In genomic region chr12:19981944-19982343, GRCh38 we compare ENCODE assay signal across 37 cellular contexts.
"Had no signal": no experiment of that assay in that cellular context is flagged by ENCODE, and none has a peak within 500 bp of the region (broad histone marks: within the 10 kb centered on the region; RNA-seq: fewer than 3 reads in every experiment).

No MANE protein-coding gene starts in this region.

- DNase-seq: activated B cell treated with CpG ODN at 0.5 μM for 24 hours; activated CD4-positive, alpha-beta memory T cell treated with anti-CD3 and anti-CD28 coated beads for 36 hours; activated CD4-positive, alpha-beta T cell treated with anti-CD3 and anti-CD28 coated beads for 4 hours; activated CD4-positive, alpha-beta T cell treated with anti-CD3 and anti-CD28 coated beads, Interleukin-2, amount 10 ng/mL, durations not matched to agents 24 days and 14 days; activated CD4-positive, alpha-beta T cell treated with anti-CD3 and anti-CD28 coated beads, Interleukin-2, amount 50 U/mL, for 1 hour; activated CD4-positive, alpha-beta T cell treated with anti-CD3 and anti-CD28 coated beads, Interleukin-2, amount 50 U/mL, for 4 hours; activated CD4-positive, CD25-positive, alpha-beta regulatory T cell treated with anti-CD3 and anti-CD28 coated beads, Interleukin-2, amount 50 U/mL, for 72 hours; activated CD8-positive, alpha-beta memory T cell treated with anti-CD3 and anti-CD28 coated beads, Interleukin-2, amount 50 U/mL, for 4 hours; activated CD8-positive, alpha-beta T cell treated with anti-CD3 and anti-CD28 coated beads for 36 hours; activated effector memory CD4-positive, alpha-beta T cell treated with anti-CD3 and anti-CD28 coated beads, Interleukin-2, amount 50 U/mL, for 16 hours; activated gamma-delta T cell treated with Interleukin-2 at 50 U/mL for 16 hours; activated naive CD4-positive, alpha-beta T cell; activated naive CD4-positive, alpha-beta T cell treated with anti-CD3 and anti-CD28 coated beads for 36 hours; activated naive CD4-positive, alpha-beta T cell treated with anti-CD3 and anti-CD28 coated beads, Interleukin-2, amount 50 U/mL, for 16 hours; activated naive CD8-positive, alpha-beta T cell treated with anti-CD3 and anti-CD28 coated beads for 36 hours; activated T-cell treated with anti-CD3 and anti-CD28 coated beads for 4 hours; activated T-cell treated with anti-CD3 and anti-CD28 coated beads, Interleukin-2, amount 50 U/mL, for 1 hour; activated T-cell treated with anti-CD3 and anti-CD28 coated beads, Interleukin-2, amount 50 U/mL, for 4 hours; activated T-cell treated with anti-CD3 and anti-CD28 coated beads, Interleukin-2, amount 50 U/mL, for 72 hours; adrenal gland; amniotic stem cell; aorta; body of pancreas; brain microvascular endothelial cell; caudate nucleus; cerebellar nuclear complex; T-helper 2 cell; T-helper 9 cell had no signal

- H3K9me3 Mint-ChIP-seq: activated CD4-positive, alpha-beta memory T cell treated with anti-CD3 and anti-CD28 coated beads for 36 hours; activated CD4-positive, alpha-beta T cell treated with anti-CD3 and anti-CD28 coated beads, Interleukin-2, amount 10 ng/mL, durations not matched to agents 24 days and 14 days; activated CD8-positive, alpha-beta T cell treated with anti-CD3 and anti-CD28 coated beads for 36 hours; activated naive CD8-positive, alpha-beta T cell treated with anti-CD3 and anti-CD28 coated beads for 36 hours; activated T-cell treated with anti-CD3 and anti-CD28 coated beads, Interleukin-2, amount 50 U/mL, for 4 hours; activated T-helper 17 cell treated with anti-CD3 and anti-CD28 coated beads, Interleukin-2, amount 50 U/mL, for 72 hours; central memory CD8-positive, alpha-beta T cell; T-helper 2 cell treated with Interferon-gamma antibody and Interleukin-4, amounts not matched to agents 5 μg/mL and 100 μg/mL, for 36 hours had no signal

- H3K4me1 Mint-ChIP-seq: activated B cell treated with CpG ODN at 0.5 μM for 24 hours; activated CD4-positive, alpha-beta T cell treated with anti-CD3 and anti-CD28 coated beads, Interleukin-2, amount 10 ng/mL, durations not matched to agents 24 days and 14 days; activated T-helper 17 cell treated with anti-CD3 and anti-CD28 coated beads, Interleukin-2, amount 50 U/mL, for 72 hours; central memory CD8-positive, alpha-beta T cell had no signal

- H3K4me1 ChIP-seq: adrenal gland, body of pancreas had no signal

- H3K4me3 ChIP-seq: adrenal gland, body of pancreas, cardiac muscle cell had no signal

- ATAC-seq: activated CD8-positive, alpha-beta T cell treated with anti-CD3 and anti-CD28 coated beads for 36 hours; activated naive CD4-positive, alpha-beta T cell treated with anti-CD3 and anti-CD28 coated beads, Interleukin-2, amount 50 U/mL, for 72 hours; activated T-cell treated with anti-CD3 and anti-CD28 coated beads, Interleukin-2, amount 50 U/mL, for 4 hours; activated T-cell treated with anti-CD3 and anti-CD28 coated beads, Interleukin-2, amount 50 U/mL, for 72 hours; activated T-helper 17 cell treated with anti-CD3 and anti-CD28 coated beads, Interleukin-2, amount 50 U/mL, for 72 hours; body of pancreas had no signal

- H3K36me3 Mint-ChIP-seq: activated CD4-positive, alpha-beta memory T cell treated with anti-CD3 and anti-CD28 coated beads for 36 hours; activated naive CD4-positive, alpha-beta T cell treated with anti-CD3 and anti-CD28 coated beads, Interleukin-2, amount 50 U/mL, for 72 hours; activated naive CD8-positive, alpha-beta T cell treated with anti-CD3 and anti-CD28 coated beads for 36 hours had no signal

- H3K4me3 Mint-ChIP-seq: activated B cell treated with CpG ODN at 0.5 μM for 24 hours; activated CD4-positive, alpha-beta memory T cell treated with anti-CD3 and anti-CD28 coated beads for 36 hours; activated CD4-positive, alpha-beta T cell treated with anti-CD3 and anti-CD28 coated beads, Interleukin-2, amount 10 ng/mL, durations not matched to agents 24 days and 14 days; activated CD8-positive, alpha-beta T cell treated with anti-CD3 and anti-CD28 coated beads for 36 hours; activated naive CD4-positive, alpha-beta T cell treated with anti-CD3 and anti-CD28 coated beads for 36 hours; activated naive CD8-positive, alpha-beta T cell treated with anti-CD3 and anti-CD28 coated beads for 36 hours; activated T-cell treated with anti-CD3 and anti-CD28 coated beads, Interleukin-2, amount 50 U/mL, for 4 hours; activated T-cell treated with anti-CD3 and anti-CD28 coated beads, Interleukin-2, amount 50 U/mL, for 72 hours; activated T-helper 1 cell treated with anti-CD3 and anti-CD28 coated beads, Interleukin-12 subunit alpha, Interleukin-12 subunit beta, Interleukin-2, Interleukin-4 antibody, amounts not matched to agents 30 ng/mL and 10 ng/mL and 1 ng/mL, durations not matched to agents 14 hours and 24 hours and 36 hours; activated T-helper 17 cell treated with anti-CD3 and anti-CD28 coated beads, Interleukin-2, amount 50 U/mL, for 72 hours; central memory CD8-positive, alpha-beta T cell; T-helper 2 cell treated with Interferon-gamma antibody and Interleukin-4, amounts not matched to agents 5 μg/mL and 100 μg/mL, for 36 hours had no signal

- H3K27ac Mint-ChIP-seq: activated B cell treated with CpG ODN at 0.5 μM for 24 hours; activated CD4-positive, alpha-beta memory T cell treated with anti-CD3 and anti-CD28 coated beads for 36 hours; activated CD4-positive, alpha-beta T cell treated with anti-CD3 and anti-CD28 coated beads, Interleukin-2, amount 10 ng/mL, durations not matched to agents 24 days and 14 days; activated CD8-positive, alpha-beta T cell treated with anti-CD3 and anti-CD28 coated beads for 36 hours; activated naive CD4-positive, alpha-beta T cell treated with anti-CD3 and anti-CD28 coated beads for 36 hours; activated naive CD4-positive, alpha-beta T cell treated with anti-CD3 and anti-CD28 coated beads, Interleukin-2, amount 50 U/mL, for 72 hours; activated naive CD8-positive, alpha-beta T cell treated with anti-CD3 and anti-CD28 coated beads for 36 hours; activated T-cell treated with anti-CD3 and anti-CD28 coated beads, Interleukin-2, amount 50 U/mL, for 72 hours; activated T-helper 1 cell treated with anti-CD3 and anti-CD28 coated beads, Interleukin-12 subunit alpha, Interleukin-12 subunit beta, Interleukin-2, Interleukin-4 antibody, amounts not matched to agents 30 ng/mL and 10 ng/mL and 1 ng/mL, durations not matched to agents 14 hours and 24 hours and 36 hours; activated T-helper 17 cell treated with anti-CD3 and anti-CD28 coated beads, Interleukin-2, amount 50 U/mL, for 72 hours; T-helper 2 cell treated with Interferon-gamma antibody and Interleukin-4, amounts not matched to agents 5 μg/mL and 100 μg/mL, for 36 hours had no signal

- H3K27me3 Mint-ChIP-seq: activated B cell treated with CpG ODN at 0.5 μM for 24 hours; activated CD4-positive, alpha-beta memory T cell treated with anti-CD3 and anti-CD28 coated beads for 36 hours; activated CD4-positive, alpha-beta T cell treated with anti-CD3 and anti-CD28 coated beads, Interleukin-2, amount 10 ng/mL, durations not matched to agents 24 days and 14 days; activated CD8-positive, alpha-beta T cell treated with anti-CD3 and anti-CD28 coated beads for 36 hours; activated naive CD8-positive, alpha-beta T cell treated with anti-CD3 and anti-CD28 coated beads for 36 hours; activated T-helper 17 cell treated with anti-CD3 and anti-CD28 coated beads, Interleukin-2, amount 50 U/mL, for 72 hours; central memory CD8-positive, alpha-beta T cell had no signal

- H3K9me3 ChIP-seq: adrenal gland, body of pancreas had no signal

- H3K27ac ChIP-seq: adrenal gland, body of pancreas, brain microvascular endothelial cell, cardiac muscle cell had no signal

- FAIRE-seq: astrocyte, bronchial epithelial cell, TTC549 had no signal

- H3K36me3 ChIP-seq: adrenal gland, brain microvascular endothelial cell, cardiac muscle cell had no signal

- H3K27me3 ChIP-seq: adrenal gland, body of pancreas, brain microvascular endothelial cell, cardiac muscle cell had no signal
